ENCODE assay signal across 22 cellular contexts in genomic region chr7:128309921-128310320, GRCh38. TPM values are rescaled to one million over a fixed set of nuclear protein-coding genes. Genes with fewer than 3 reads are reported as not detected.
"Had no signal": no experiment of that assay in that cellular context is flagged by ENCODE, and none has a peak within 500 bp of the region (broad histone marks: within the 10 kb centered on the region; RNA-seq: fewer than 3 reads in every experiment).

No MANE protein-coding gene starts in this region.

- H3K4me1 ChIP-seq: esophagus squamous epithelium, psoas muscle, sigmoid colon, stomach, transverse colon had no signal

- H2AFZ ChIP-seq: hepatocyte had no signal

- H3K27me3 Mint-ChIP-seq: dendritic cell treated with granulocyte-macrophage colony-stimulating factor and Interleukin-4, amounts not matched to agents 40 ng/mL and 50 ng/mL, for 4 days; effector memory CD8-positive, alpha-beta T cell; natural killer cell treated with Interleukin-12 subunit alpha and Interleukin-12 subunit beta and Interleukin-15 and Interleukin-18, amount 100 ng/mL, for 72 hours had no signal

- H3K4me3 ChIP-seq: esophagus squamous epithelium, hepatocyte, lung, psoas muscle, sigmoid colon, skin epidermis, stomach, thoracic aorta, transverse colon had no signal

- H3K9me3 Mint-ChIP-seq: dendritic cell treated with granulocyte-macrophage colony-stimulating factor and Interleukin-4, amounts not matched to agents 40 ng/mL and 50 ng/mL, for 4 days; effector memory CD8-positive, alpha-beta T cell; natural killer cell treated with Interleukin-12 subunit alpha and Interleukin-12 subunit beta and Interleukin-15 and Interleukin-18, amount 100 ng/mL, for 72 hours had no signal

- H3K9me3 ChIP-seq: esophagus squamous epithelium, psoas muscle, sigmoid colon, stomach, thoracic aorta, transverse colon had no signal

- H3K27ac ChIP-seq: esophagus squamous epithelium, psoas muscle, sigmoid colon, skin epidermis, stomach, thoracic aorta, transverse colon had no signal

- H3K27me3 ChIP-seq: esophagus squamous epithelium, hepatocyte, sigmoid colon, stomach, transverse colon had no signal

- DNase-seq: effector memory CD8-positive, alpha-beta T cell; esophagus squamous epithelium; foreskin fibroblast; head of caudate nucleus; left colon; left ventricle myocardium superior; mesenchymal stem cell; midbrain; psoas muscle; sigmoid colon; stimulated activated naive CD4-positive, alpha-beta T cell; stomach; substantia nigra; transverse colon had no signal

- FAIRE-seq: colon had no signal

- H3K27ac Mint-ChIP-seq: dendritic cell treated with granulocyte-macrophage colony-stimulating factor and Interleukin-4, amounts not matched to agents 40 ng/mL and 50 ng/mL, for 4 days; effector memory CD8-positive, alpha-beta T cell; natural killer cell treated with Interleukin-12 subunit alpha and Interleukin-12 subunit beta and Interleukin-15 and Interleukin-18, amount 100 ng/mL, for 72 hours had no signal

- H3K79me2 ChIP-seq: hepatocyte had no signal

- H3K4me3 Mint-ChIP-seq: dendritic cell treated with granulocyte-macrophage colony-stimulating factor and Interleukin-4, amounts not matched to agents 40 ng/mL and 50 ng/mL, for 4 days; effector memory CD8-positive, alpha-beta T cell; natural killer cell treated with Interleukin-12 subunit alpha and Interleukin-12 subunit beta and Interleukin-15 and Interleukin-18, amount 100 ng/mL, for 72 hours had no signal

- ATAC-seq: effector memory CD8-positive, alpha-beta T cell; left colon; left ventricle myocardium superior; natural killer cell treated with Interleukin-12 subunit alpha and Interleukin-12 subunit beta and Interleukin-15 and Interleukin-18, amount 100 ng/mL, for 72 hours; psoas muscle had no signal

RNA-seq across cellular contexts. Expression of gene PRRT4, which starts 51.6 kb away (rescaled TPM):
- total RNA-seq: kidney epithelial cell; natural killer cell treated with Interleukin-12 subunit alpha and Interleukin-12 subunit beta and Interleukin-15 and Interleukin-18, amount 100 ng/mL, for 72 hours; stomach had no signal
